In the genomic region with DNA sequence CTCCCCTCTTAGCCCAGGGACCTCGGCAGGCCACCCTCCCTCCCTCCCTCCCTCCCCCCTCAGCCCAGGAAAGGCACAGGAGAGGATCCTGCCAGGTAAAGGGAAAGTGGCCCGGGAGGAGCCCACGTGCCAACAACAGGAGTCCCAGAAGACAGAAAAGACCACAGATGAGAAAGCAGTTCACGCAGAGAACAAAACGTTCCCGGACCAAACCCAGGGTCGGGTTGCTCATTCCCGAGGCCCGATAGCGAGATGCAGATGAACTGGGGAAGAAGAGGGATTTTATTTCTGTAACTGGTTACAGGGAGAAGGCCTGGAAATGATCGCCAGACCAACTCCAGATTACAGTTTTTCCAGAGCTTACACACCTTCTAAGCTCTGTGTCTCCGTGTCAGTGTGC, we compare ENCODE assay signal across 1 cellular context.
TF ChIP-seq lines count a peak whose summit lies in the region.

No MANE protein-coding gene starts in this region.

TF ChIP-seq in GM23338, 12 proteins besides CTCF, POLR2A, EP300 and RAD21 (continued from another document):
- TF ChIP-seq, protein P1, sequence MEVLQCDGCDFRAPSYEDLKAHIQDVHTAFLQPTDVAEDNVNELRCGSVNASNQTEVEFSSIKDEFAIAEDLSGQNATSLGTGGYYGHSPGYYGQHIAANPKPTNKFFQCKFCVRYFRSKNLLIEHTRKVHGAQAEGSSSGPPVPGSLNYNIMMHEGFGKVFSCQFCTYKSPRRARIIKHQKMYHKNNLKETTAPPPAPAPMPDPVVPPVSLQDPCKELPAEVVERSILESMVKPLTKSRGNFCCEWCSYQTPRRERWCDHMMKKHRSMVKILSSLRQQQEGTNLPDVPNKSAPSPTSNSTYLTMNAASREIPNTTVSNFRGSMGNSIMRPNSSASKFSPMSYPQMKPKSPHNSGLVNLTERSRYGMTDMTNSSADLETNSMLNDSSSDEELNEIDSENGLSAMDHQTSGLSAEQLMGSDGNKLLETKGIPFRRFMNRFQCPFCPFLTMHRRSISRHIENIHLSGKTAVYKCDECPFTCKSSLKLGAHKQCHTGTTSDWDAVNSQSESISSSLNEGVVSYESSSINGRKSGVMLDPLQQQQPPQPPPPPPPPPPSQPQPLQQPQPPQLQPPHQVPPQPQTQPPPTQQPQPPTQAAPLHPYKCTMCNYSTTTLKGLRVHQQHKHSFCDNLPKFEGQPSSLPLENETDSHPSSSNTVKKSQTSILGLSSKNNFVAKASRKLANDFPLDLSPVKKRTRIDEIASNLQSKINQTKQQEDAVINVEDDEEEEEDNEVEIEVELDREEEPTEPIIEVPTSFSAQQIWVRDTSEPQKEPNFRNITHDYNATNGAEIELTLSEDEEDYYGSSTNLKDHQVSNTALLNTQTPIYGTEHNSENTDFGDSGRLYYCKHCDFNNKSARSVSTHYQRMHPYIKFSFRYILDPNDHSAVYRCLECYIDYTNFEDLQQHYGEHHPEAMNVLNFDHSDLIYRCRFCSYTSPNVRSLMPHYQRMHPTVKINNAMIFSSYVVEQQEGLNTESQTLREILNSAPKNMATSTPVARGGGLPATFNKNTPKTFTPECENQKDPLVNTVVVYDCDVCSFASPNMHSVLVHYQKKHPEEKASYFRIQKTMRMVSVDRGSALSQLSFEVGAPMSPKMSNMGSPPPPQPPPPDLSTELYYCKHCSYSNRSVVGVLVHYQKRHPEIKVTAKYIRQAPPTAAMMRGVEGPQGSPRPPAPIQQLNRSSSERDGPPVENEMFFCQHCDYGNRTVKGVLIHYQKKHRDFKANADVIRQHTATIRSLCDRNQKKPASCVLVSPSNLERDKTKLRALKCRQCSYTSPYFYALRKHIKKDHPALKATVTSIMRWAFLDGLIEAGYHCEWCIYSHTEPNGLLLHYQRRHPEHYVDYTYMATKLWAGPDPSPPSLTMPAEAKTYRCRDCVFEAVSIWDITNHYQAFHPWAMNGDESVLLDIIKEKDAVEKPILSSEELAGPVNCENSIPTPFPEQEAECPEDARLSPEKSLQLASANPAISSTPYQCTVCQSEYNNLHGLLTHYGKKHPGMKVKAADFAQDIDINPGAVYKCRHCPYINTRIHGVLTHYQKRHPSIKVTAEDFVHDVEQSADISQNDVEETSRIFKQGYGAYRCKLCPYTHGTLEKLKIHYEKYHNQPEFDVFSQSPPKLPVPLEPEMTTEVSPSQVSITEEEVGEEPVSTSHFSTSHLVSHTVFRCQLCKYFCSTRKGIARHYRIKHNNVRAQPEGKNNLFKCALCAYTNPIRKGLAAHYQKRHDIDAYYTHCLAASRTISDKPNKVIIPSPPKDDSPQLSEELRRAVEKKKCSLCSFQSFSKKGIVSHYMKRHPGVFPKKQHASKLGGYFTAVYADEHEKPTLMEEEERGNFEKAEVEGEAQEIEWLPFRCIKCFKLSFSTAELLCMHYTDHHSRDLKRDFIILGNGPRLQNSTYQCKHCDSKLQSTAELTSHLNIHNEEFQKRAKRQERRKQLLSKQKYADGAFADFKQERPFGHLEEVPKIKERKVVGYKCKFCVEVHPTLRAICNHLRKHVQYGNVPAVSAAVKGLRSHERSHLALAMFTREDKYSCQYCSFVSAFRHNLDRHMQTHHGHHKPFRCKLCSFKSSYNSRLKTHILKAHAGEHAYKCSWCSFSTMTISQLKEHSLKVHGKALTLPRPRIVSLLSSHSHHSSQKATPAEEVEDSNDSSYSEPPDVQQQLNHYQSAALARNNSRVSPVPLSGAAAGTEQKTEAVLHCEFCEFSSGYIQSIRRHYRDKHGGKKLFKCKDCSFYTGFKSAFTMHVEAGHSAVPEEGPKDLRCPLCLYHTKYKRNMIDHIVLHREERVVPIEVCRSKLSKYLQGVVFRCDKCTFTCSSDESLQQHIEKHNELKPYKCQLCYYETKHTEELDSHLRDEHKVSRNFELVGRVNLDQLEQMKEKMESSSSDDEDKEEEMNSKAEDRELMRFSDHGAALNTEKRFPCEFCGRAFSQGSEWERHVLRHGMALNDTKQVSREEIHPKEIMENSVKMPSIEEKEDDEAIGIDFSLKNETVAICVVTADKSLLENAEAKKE (CRISPR knock-in tag; IDR thresholded peaks at IDR 0.05), result no peak
